ENCODE assay signal across 8 cellular contexts in the genomic region with DNA sequence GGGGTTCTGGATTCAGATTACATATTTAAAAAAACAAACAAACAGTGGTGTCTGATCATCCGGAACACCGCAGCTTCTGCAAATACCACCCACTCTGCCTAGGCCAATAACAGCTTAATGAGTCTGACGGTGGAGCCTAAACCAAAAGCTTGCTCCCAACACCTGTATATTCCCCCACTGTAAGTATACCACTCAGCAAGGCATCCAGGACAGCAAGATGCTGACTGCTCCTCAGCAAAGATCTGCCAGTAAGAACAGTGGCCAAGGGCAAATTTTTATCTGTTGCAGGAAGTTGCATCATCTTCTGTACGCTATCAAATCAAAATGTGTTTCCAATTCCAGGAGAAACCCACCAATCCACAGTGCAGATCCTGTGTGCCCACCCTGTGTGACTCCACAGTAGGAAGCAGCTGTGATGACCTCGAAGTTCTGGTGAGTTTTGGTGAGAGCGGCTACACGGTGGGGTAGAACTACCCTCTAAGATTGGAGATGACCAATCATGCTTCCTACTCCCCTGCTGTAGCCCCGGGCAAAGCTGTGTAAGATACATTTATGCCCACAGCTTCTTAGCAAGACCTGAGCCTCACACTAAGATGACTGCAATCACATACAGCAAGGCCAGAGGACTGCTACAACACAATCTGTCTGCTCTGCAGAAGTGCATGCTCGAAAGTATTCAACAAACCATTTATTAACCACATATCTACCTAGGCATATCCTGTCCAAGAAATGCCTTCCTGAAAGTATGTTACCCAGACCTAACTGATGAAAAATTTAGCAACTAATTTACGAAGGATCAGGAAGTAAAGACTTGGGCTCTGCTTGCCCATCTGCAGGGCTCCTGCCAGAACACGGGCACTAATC. TPM values are rescaled to one million over a fixed set of nuclear protein-coding genes. Genes with fewer than 3 reads are reported as not detected.
A peak's percentile ranks its signal among the peaks of the same experiment; 100 is the strongest.
DNase-seq lines count a peak whose midpoint lies in the region; ATAC-seq and TF ChIP-seq lines count a peak whose summit lies in the region.

No MANE protein-coding gene starts in this region.

- 79 to 81% methylated on average over 11 of the region's 11 CpGs for WGBS in lower leg skin, 2 donors

- H3K9me3 Mint-ChIP-seq in immature natural killer cell = no peaks in the 10 kb centered on the region

- peak overlapping the region in 3 of 5 donors; percentile 1 to 14 (median 10) for H3K4me3 Mint-ChIP-seq in immature natural killer cell

- TF ChIP-seq CTCF in GM13977 (IDR thresholded peaks at IDR 0.05; ENCODE audit: extremely low read depth, insufficient read depth, missing control alignments) = no peak
- no peak for TF ChIP-seq CTCF in lower leg skin (IDR thresholded peaks at IDR 0.05)

- H3K27ac Mint-ChIP-seq in immature natural killer cell = peak overlapping the region in 1 of 6 donors; percentile 22

- peak; percentile 53 for DNase-seq in NCI-H510A (lab: John Stamatoyannopoulos, UW)
- no peak for DNase-seq in immature natural killer cell
- no peak for DNase-seq in GM13977 (ENCODE audit: low spot score)
- DNase-seq in lower leg skin (ENCODE audit: low spot score in 2 of 2) = no peak

- peaks cover 0 to 3% (median 0%) of the 10 kb centered on the region in 3 donors for H3K27me3 Mint-ChIP-seq in immature natural killer cell (ENCODE audit: low read depth in 3 of 3)

- no peak for TF ChIP-seq POLR2A in lower leg skin (IDR thresholded peaks at IDR 0.05)

- H3K4me1 Mint-ChIP-seq in immature natural killer cell = peaks cover 30 to 36% of the 10 kb centered on the region in 2 donors

- ATAC-seq in GM18858 (IDR thresholded peaks at IDR 0.05; ENCODE audit: unreplicated experiment) (peak; percentile 52), HG02763 (IDR thresholded peaks at IDR 0.05; ENCODE audit: unreplicated experiment) (peak; percentile 44), GM18519 (IDR thresholded peaks at IDR 0.05; ENCODE audit: low FRiP score, unreplicated experiment) (no peak), HG02870 (IDR thresholded peaks at IDR 0.05; ENCODE audit: unreplicated experiment) (no peak)

- in situ Hi-C loops in GM13977 (cut with MboI; ENCODE audit: low pct_unique_long_range_greater_than_20kb, low sequenced_read_pairs, unreplicated experiment) = no loop called here

- intact Hi-C loops in lower leg skin (cut with DNase I; ENCODE audit: low total_unique reads) = no loop called here

- no peak overlapping the region for H3K4me3 ChIP-seq in lower leg skin (ENCODE audit: low read depth, poor library complexity, severe bottlenecking)

- peaks cover 0 to 3% (median 3%) of the 10 kb centered on the region in 3 donors for H3K36me3 Mint-ChIP-seq in immature natural killer cell

RNA-seq across cellular contexts. Expression of gene SIPA1L2, which starts 30.5 kb away (rescaled TPM):
- under 1 TPM in 1 of 3 donors, not detected in 2; 0.54 TPM for polyA plus RNA-seq in immature natural killer cell
- 10 to 100 TPM in 3 of 4 donors, 1 to 10 TPM in 1; 8.9 to 22.6 (median 16.6) TPM for total RNA-seq in lower leg skin

Comparison
In these comparisons a context has a peak if more than half of its experiments do, and no peak if none do; other contexts are left out.
1. ATAC-seq: peak in GM18858 (single experiment) and HG02763 (single experiment); none in GM18519 (single experiment) and HG02870 (single experiment).